28 cellular contexts compared by ENCODE assay signal in genomic region chr6:1885576-1886003, GRCh38.
DNase-seq lines count a peak whose midpoint lies in the region; ATAC-seq, FAIRE-seq and TF ChIP-seq lines count a peak whose summit lies in the region.
"Had no signal": no experiment of that assay in that cellular context is flagged by ENCODE, and none has a peak within 500 bp of the region (broad histone marks: within the 10 kb centered on the region; RNA-seq: fewer than 3 reads in every experiment).

No MANE protein-coding gene starts in this region.

- ATAC-seq in WTC11 = peak; percentile 48
- ATAC-seq in activated CD8-positive, alpha-beta T cell treated with anti-CD3 and anti-CD28 coated beads, Interleukin-2, amount 10 ng/mL, durations not matched to agents 7 days and 5 days = no peak
- ATAC-seq: activated CD8-positive, alpha-beta T cell treated with anti-CD3 and anti-CD28 coated beads for 36 hours; activated T-cell treated with anti-CD3 and anti-CD28 coated beads, Interleukin-2, amount 50 U/mL, for 4 hours; foreskin keratinocyte; K562; PC-3; stimulated activated naive CD8-positive, alpha-beta T cell treated with anti-CD3 and anti-CD28 coated beads, Interleukin-15, amount 100 ng/mL, for 72 hours had no signal

- H3K36me3 ChIP-seq in H1 (ENCODE audit: control insufficient read depth in 2 of 4, insufficient read depth in 4 of 4, low read length in 3 of 4) (no peaks in the 10 kb centered on the region), BE2C (no peaks in the 10 kb centered on the region)
- H3K36me3 ChIP-seq: prostate gland had no signal

- no peak overlapping the region for H3K4me2 ChIP-seq in H1 (ENCODE audit: insufficient read depth in 1 of 2, low read depth in 2 of 2, low read length in 2 of 2)

- H3K4me1 Mint-ChIP-seq in WTC11 (peaks cover 4% of the 10 kb centered on the region; the same call in 1 of the 2 replicates), nephron progenitor cell (peaks cover 30% of the 10 kb centered on the region)
- peaks cover 5% of the 10 kb centered on the region for H3K4me1 Mint-ChIP-seq in activated CD8-positive, alpha-beta T cell treated with anti-CD3 and anti-CD28 coated beads, Interleukin-2, amount 10 ng/mL, durations not matched to agents 7 days and 5 days (ENCODE audit: low read depth)
- H3K4me1 Mint-ChIP-seq: CD8-positive, alpha-beta memory T cell had no signal

- H3K27ac ChIP-seq in H1 (ENCODE audit: low read depth, low read length) = no peak overlapping the region
- H3K27ac ChIP-seq: foreskin keratinocyte, prostate gland had no signal

- H3K9me3 ChIP-seq in H1 (ENCODE audit: insufficient read depth in 2 of 2, low read depth in 1 of 2, low read length in 1 of 2) = no peaks in the 10 kb centered on the region
- no peaks in the 10 kb centered on the region for H3K9me3 ChIP-seq in BE2C
- H3K9me3 ChIP-seq: prostate gland had no signal

- TF ChIP-seq CTCF in WTC11 (IDR thresholded peaks at IDR 0.05) (no peak), H1 (IDR thresholded peaks at IDR 0.05; ENCODE audit: control extremely low read depth in 1 of 3, insufficient read depth in 1 of 3, low read depth in 1 of 3, low read length in 3 of 3) (no peak), nephron progenitor cell (IDR thresholded peaks at IDR 0.05) (no peak), BE2C (IDR thresholded peaks at IDR 0.05; ENCODE audit: low read depth, low read length) (no peak)

- H3K4ac ChIP-seq in H1 (replicated peaks; ENCODE audit: insufficient read length, low read depth, low read length) = no peak overlapping the region

- no peak overlapping the region for H2AFZ ChIP-seq in H1 (ENCODE audit: low read length)

- no peak overlapping the region for H2BK5ac ChIP-seq in H1 (ENCODE audit: low read depth, low read length)

- POLR2A ChIA-PET in WTC11 (lab: Charles Lee) = no interaction called here
- POLR2A ChIA-PET in H1 (lab: Charles Lee; ENCODE audit: partially characterized antibody) = no interaction called here
- POLR2A ChIA-PET in activated CD8-positive, alpha-beta T cell treated with anti-CD3 and anti-CD28 coated beads, Interleukin-2, amount 10 ng/mL, durations not matched to agents 7 days and 5 days (lab: Charles Lee) = no interaction called here

- H3K9me3 Mint-ChIP-seq in WTC11 (no peaks in the 10 kb centered on the region), nephron progenitor cell (no peaks in the 10 kb centered on the region)
- H3K9me3 Mint-ChIP-seq in activated CD8-positive, alpha-beta T cell treated with anti-CD3 and anti-CD28 coated beads, Interleukin-2, amount 10 ng/mL, durations not matched to agents 7 days and 5 days (ENCODE audit: insufficient read depth) = no peaks in the 10 kb centered on the region
- H3K9me3 Mint-ChIP-seq: activated CD8-positive, alpha-beta T cell treated with anti-CD3 and anti-CD28 coated beads for 36 hours; brain; T-helper 2 cell treated with Interferon-gamma antibody and Interleukin-4, amounts not matched to agents 5 μg/mL and 100 μg/mL, for 36 hours had no signal

- no peak overlapping the region for H3K18ac ChIP-seq in H1 (ENCODE audit: extremely low read depth, low read length)

- H3K79me2 ChIP-seq in H1 (ENCODE audit: control insufficient read depth in 1 of 2, insufficient read depth in 2 of 2, low read length in 2 of 2) = no peaks in the 10 kb centered on the region

- no peak overlapping the region for H4K8ac ChIP-seq in H1 (ENCODE audit: extremely low read depth, insufficient read depth, low read length)

- H2BK20ac ChIP-seq in H1 (ENCODE audit: low read length) = no peak overlapping the region

- no peak overlapping the region for H2AK5ac ChIP-seq in H1 (ENCODE audit: low read depth, low read length)

- CTCF ChIA-PET in WTC11 (lab: Charles Lee) (no interaction called here), H1 (lab: Charles Lee; ENCODE audit: partially characterized antibody) (no interaction called here)
- CTCF ChIA-PET in activated CD8-positive, alpha-beta T cell treated with anti-CD3 and anti-CD28 coated beads, Interleukin-2, amount 10 ng/mL, durations not matched to agents 7 days and 5 days (lab: Charles Lee) = no interaction called here

- no peak overlapping the region for H3K4me3 Mint-ChIP-seq in WTC11
- H3K4me3 Mint-ChIP-seq in nephron progenitor cell = peak overlapping the region; percentile 46
- no peak overlapping the region for H3K4me3 Mint-ChIP-seq in activated CD8-positive, alpha-beta T cell treated with anti-CD3 and anti-CD28 coated beads, Interleukin-2, amount 10 ng/mL, durations not matched to agents 7 days and 5 days
- H3K4me3 Mint-ChIP-seq: activated B cell treated with CpG ODN at 0.5 μM for 24 hours; activated CD8-positive, alpha-beta T cell treated with anti-CD3 and anti-CD28 coated beads for 36 hours; activated T-cell treated with anti-CD3 and anti-CD28 coated beads, Interleukin-2, amount 50 U/mL, for 4 hours; CD8-positive, alpha-beta memory T cell; naive B cell; stimulated activated naive CD8-positive, alpha-beta T cell treated with anti-CD3 and anti-CD28 coated beads, Interleukin-15, amount 100 ng/mL, for 72 hours; T-helper 2 cell treated with Interferon-gamma antibody and Interleukin-4, amounts not matched to agents 5 μg/mL and 100 μg/mL, for 36 hours had no signal

- H4K20me1 ChIP-seq in H1 (replicated peaks in 1 of 2; ENCODE audit: control insufficient read depth in 1 of 2, insufficient read depth in 2 of 2, low read length in 2 of 2) = no peaks in the 10 kb centered on the region

- no peak overlapping the region for H4K5ac ChIP-seq in H1 (ENCODE audit: insufficient read length, low read depth, low read length)

- H3K56ac ChIP-seq in H1 (replicated peaks; ENCODE audit: insufficient read length, low read depth, low read length) = no peak overlapping the region

- H3K4me3 ChIP-seq in H1 (ENCODE audit: extremely low read depth in 1 of 4, insufficient read depth in 2 of 4, low read depth in 3 of 4, low read length in 4 of 4) = no peak overlapping the region
- H3K4me3 ChIP-seq in BE2C (ENCODE audit: low read depth, low read length) = no peak overlapping the region
- H3K4me3 ChIP-seq: K562, prostate gland had no signal

- H3K23ac ChIP-seq in H1 (ENCODE audit: insufficient read length) = no peak overlapping the region

- DNase-seq in WTC11 (ENCODE audit: low spot score) (no peak), H1 (ENCODE audit: low read depth in 1 of 2, low spot score in 2 of 2) (no peak), nephron progenitor cell (no peak), smooth muscle cell of the brain vasculature (ENCODE audit: low read depth, low spot score) (peak; percentile 63), H54 (ENCODE audit: insufficient read length, low spot score) (no peak), NCI-H524 (lab: John Stamatoyannopoulos, UW) (no peak), BE2C (no peak)
- DNase-seq in activated CD8-positive, alpha-beta T cell treated with anti-CD3 and anti-CD28 coated beads, Interleukin-2, amount 10 ng/mL, durations not matched to agents 7 days and 5 days = no peak
- DNase-seq: activated B cell treated with CpG ODN at 0.5 μM for 24 hours; activated CD8-positive, alpha-beta T cell treated with anti-CD3 and anti-CD28 coated beads for 36 hours; activated naive CD4-positive, alpha-beta T cell treated with anti-CD3 and anti-CD28 coated beads, Interleukin-2, amount 50 U/mL, for 16 hours; activated T-cell treated with anti-CD3 and anti-CD28 coated beads, Interleukin-2, amount 50 U/mL, for 4 hours; CD8-positive, alpha-beta memory T cell; dermis blood vessel endothelial cell; DMS53; foreskin keratinocyte; mammary epithelial cell; naive B cell; NCI-H2227 treated with DMSO at 0.1 percent for 48 hours; PC-3; stimulated activated CD4-positive, alpha-beta T cell treated with anti-CD3 and anti-CD28 coated beads, Interleukin-4, amount 100 ng/mL, for 4 hours; stimulated activated naive CD8-positive, alpha-beta T cell treated with anti-CD3 and anti-CD28 coated beads, Interleukin-15, amount 100 ng/mL, for 72 hours; trophoblast cell had no signal

- H3K9ac ChIP-seq in H1 (replicated peaks in 1 of 4; ENCODE audit: extremely low read depth in 1 of 4, low read depth in 3 of 4, low read length in 3 of 4) = no peak overlapping the region

- H3K27me3 ChIP-seq in H1 (replicated peaks in 1 of 4; ENCODE audit: control insufficient read depth in 3 of 4, extremely low read depth in 1 of 4, insufficient read depth in 3 of 4, low read length in 3 of 4) (no peaks in the 10 kb centered on the region), BE2C (no peaks in the 10 kb centered on the region)
- H3K27me3 ChIP-seq: foreskin keratinocyte had no signal

- FAIRE-seq in H1 (lab: Jason Lieb, UNC) (no peak), H54 (lab: Jason Lieb, UNC) (no peak)
- FAIRE-seq: GM12892, K562 had no signal

- TF ChIP-seq EP300 in H1 (IDR thresholded peaks at IDR 0.05; ENCODE audit: borderline replicate concordance in 1 of 2, low read depth in 2 of 2, low read length in 2 of 2) = no peak

- no peaks in the 10 kb centered on the region for H3K27me3 Mint-ChIP-seq in WTC11 (ENCODE audit: low read depth)
- no peaks in the 10 kb centered on the region for H3K27me3 Mint-ChIP-seq in nephron progenitor cell (ENCODE audit: low read depth, poor library complexity)
- H3K27me3 Mint-ChIP-seq in activated CD8-positive, alpha-beta T cell treated with anti-CD3 and anti-CD28 coated beads, Interleukin-2, amount 10 ng/mL, durations not matched to agents 7 days and 5 days (ENCODE audit: low read depth) = no peaks in the 10 kb centered on the region
- H3K27me3 Mint-ChIP-seq: activated B cell treated with CpG ODN at 0.5 μM for 24 hours; activated CD8-positive, alpha-beta T cell treated with anti-CD3 and anti-CD28 coated beads for 36 hours; brain; CD8-positive, alpha-beta memory T cell; naive B cell; stimulated activated naive CD8-positive, alpha-beta T cell treated with anti-CD3 and anti-CD28 coated beads, Interleukin-15, amount 100 ng/mL, for 72 hours had no signal

- H3K36me3 Mint-ChIP-seq in WTC11 (no peaks in the 10 kb centered on the region), nephron progenitor cell (ENCODE audit: low read depth) (peaks cover 4% of the 10 kb centered on the region)
- H3K36me3 Mint-ChIP-seq in activated CD8-positive, alpha-beta T cell treated with anti-CD3 and anti-CD28 coated beads, Interleukin-2, amount 10 ng/mL, durations not matched to agents 7 days and 5 days (ENCODE audit: low read depth) = peaks cover 6% of the 10 kb centered on the region
- H3K36me3 Mint-ChIP-seq: brain had no signal

- H4K91ac ChIP-seq in H1 (replicated peaks; ENCODE audit: insufficient read length, low read length) = no peak overlapping the region

- 0 out of 2 replicates have a peak overlapping the region, but pooled peaks have one; percentile 9 for H2BK12ac ChIP-seq in H1 (ENCODE audit: low read depth, low read length)

- no peaks in the 10 kb centered on the region for H3K23me2 ChIP-seq in H1 (ENCODE audit: low read depth, low read length)

- no peaks in the 10 kb centered on the region for H3K79me1 ChIP-seq in H1 (ENCODE audit: low read depth, low read length)

- no peak overlapping the region for H3K14ac ChIP-seq in H1 (ENCODE audit: insufficient read length)

- H3K4me1 ChIP-seq in H1 (replicated peaks in 1 of 4; ENCODE audit: control insufficient read depth in 3 of 4, insufficient read depth in 4 of 4, low read length in 3 of 4) (no peaks in the 10 kb centered on the region), BE2C (peaks cover 16% of the 10 kb centered on the region)
- H3K4me1 ChIP-seq: prostate gland had no signal

- TF ChIP-seq POLR2A in H1 (IDR thresholded peaks at IDR 0.05; ENCODE audit: control extremely low read depth in 1 of 2, low read depth in 2 of 2, low read length in 2 of 2) (no peak), H54 (IDR thresholded peaks at IDR 0.05; ENCODE audit: low read depth, low read length) (no peak)

- H3K27ac Mint-ChIP-seq in WTC11 (no peak overlapping the region), nephron progenitor cell (peak overlapping the region; percentile 89)
- no peak overlapping the region for H3K27ac Mint-ChIP-seq in activated CD8-positive, alpha-beta T cell treated with anti-CD3 and anti-CD28 coated beads, Interleukin-2, amount 10 ng/mL, durations not matched to agents 7 days and 5 days
- H3K27ac Mint-ChIP-seq: activated B cell treated with CpG ODN at 0.5 μM for 24 hours; activated CD8-positive, alpha-beta T cell treated with anti-CD3 and anti-CD28 coated beads for 36 hours; naive B cell; stimulated activated naive CD8-positive, alpha-beta T cell treated with anti-CD3 and anti-CD28 coated beads, Interleukin-15, amount 100 ng/mL, for 72 hours; T-helper 2 cell treated with Interferon-gamma antibody and Interleukin-4, amounts not matched to agents 5 μg/mL and 100 μg/mL, for 36 hours had no signal

- 84% methylated on average over 12 of the region's 12 CpGs; no CpG with 5 or more reads in 1 of the 2 experiments for WGBS in H1 (ENCODE audit: extremely low coverage in 1 of 2, insufficient coverage in 1 of 2, insufficient read length in 1 of 2, insufficient replicate concordance in 2 of 2, low coverage in 1 of 2, low lambda C conversion rate in 2 of 2, missing lambda C conversion rate in 1 of 2), 2 experiments

- TF ChIP-seq RAD21 in H1 (IDR thresholded peaks at IDR 0.05 in 1 of 2, conservative IDR thresholded peaks at IDR 0.05 in 1 of 2; ENCODE audit: low read depth in 2 of 2, low read length in 2 of 2) = no peak

- H2BK120ac ChIP-seq in H1 (replicated peaks; ENCODE audit: low read depth, low read length) = no peak overlapping the region

- no peak overlapping the region for H2BK15ac ChIP-seq in H1 (ENCODE audit: low read length)
